ENCODE assay signal across 8 cellular contexts in genomic region chr11:4187055-4187988, GRCh38.
DNase-seq lines count a peak whose midpoint lies in the region; ATAC-seq and TF ChIP-seq lines count a peak whose summit lies in the region.

No MANE protein-coding gene starts in this region.

- ATAC-seq in GM19468 (IDR thresholded peaks at IDR 0.05; ENCODE audit: extremely low read depth, unreplicated experiment) = peak; percentile 80

- H3K9me3 Mint-ChIP-seq in endothelial cell (ENCODE audit: unreplicated experiment) (no peaks in the 10 kb centered on the region), mesothelial cell of epicardium (no peaks in the 10 kb centered on the region)

- H3K4me3 Mint-ChIP-seq in endothelial cell (ENCODE audit: unreplicated experiment) = peak overlapping the region; percentile 91
- peak overlapping the region; percentile 79 for H3K4me3 Mint-ChIP-seq in mesothelial cell of epicardium

- TF ChIP-seq CTCF in HL-60 (IDR thresholded peaks at IDR 0.05; ENCODE audit: insufficient read depth, low read length) (peak; percentile 76), endothelial cell (IDR thresholded peaks at IDR 0.05; ENCODE audit: unreplicated experiment) (peak; percentile 98), mesothelial cell of epicardium (IDR thresholded peaks at IDR 0.05; ENCODE audit: unreplicated experiment) (peak; percentile 97)

- H3K4me1 Mint-ChIP-seq in endothelial cell (ENCODE audit: unreplicated experiment) = peaks cover 16% of the 10 kb centered on the region
- H3K4me1 Mint-ChIP-seq in mesothelial cell of epicardium = peaks cover 4% of the 10 kb centered on the region

- DNase-seq in COLO829 (ENCODE audit: low spot score) (peak; percentile 52), HL-60 (ENCODE audit: low read depth in 1 of 2, low spot score in 1 of 2) (peak; percentile 42 to 81), NOMO-1 treated with DMSO at 0.1 percent for 48 hours (lab: John Stamatoyannopoulos, UW; ENCODE audit: unreplicated experiment) (peak; percentile 66), endothelial cell (ENCODE audit: low spot score) (peak; percentile 96), mesothelial cell of epicardium (ENCODE audit: low spot score in 2 of 2, unreplicated experiment in 2 of 2) (peak; percentile 87 to 98)
- DNase-seq in activated CD8-positive, alpha-beta memory T cell treated with anti-CD3 and anti-CD28 coated beads, Interleukin-2, amount 50 U/mL, for 24 hours (ENCODE audit: extremely low read depth) = peak; percentile 64
- peak; percentile 64 for DNase-seq in stimulated activated CD8-positive, alpha-beta memory T cell treated with anti-CD3 and anti-CD28 coated beads, Interleukin-15, amount 100 ng/mL, for 1 hour (ENCODE audit: low read depth)

- peak overlapping the region; percentile 68 for H3K4me3 ChIP-seq in HL-60 (replicated peaks; ENCODE audit: insufficient read depth, low read length)

- H3K27me3 ChIP-seq in HL-60 (ENCODE audit: insufficient read depth, poor library complexity, severe bottlenecking) = no peaks in the 10 kb centered on the region

- H3K27me3 Mint-ChIP-seq in endothelial cell (ENCODE audit: unreplicated experiment) (no peaks in the 10 kb centered on the region), mesothelial cell of epicardium (ENCODE audit: low read depth) (no peaks in the 10 kb centered on the region)

- H3K27ac ChIP-seq in HL-60 (replicated peaks) = peak overlapping the region; percentile 66

- H3K27ac Mint-ChIP-seq in endothelial cell (ENCODE audit: unreplicated experiment) (no peak overlapping the region), mesothelial cell of epicardium (no peak overlapping the region)

- H3K36me3 Mint-ChIP-seq in endothelial cell (ENCODE audit: low read depth, unreplicated experiment) (no peaks in the 10 kb centered on the region), mesothelial cell of epicardium (no peaks in the 10 kb centered on the region)

Comparison
In these comparisons a context has a peak if more than half of its experiments do, and no peak if none do; other contexts are left out.
1. Peak in every context shown above with its lines: DNase-seq, ATAC-seq, H3K4me3 ChIP-seq and H3K27ac ChIP-seq.